In the genomic region with DNA sequence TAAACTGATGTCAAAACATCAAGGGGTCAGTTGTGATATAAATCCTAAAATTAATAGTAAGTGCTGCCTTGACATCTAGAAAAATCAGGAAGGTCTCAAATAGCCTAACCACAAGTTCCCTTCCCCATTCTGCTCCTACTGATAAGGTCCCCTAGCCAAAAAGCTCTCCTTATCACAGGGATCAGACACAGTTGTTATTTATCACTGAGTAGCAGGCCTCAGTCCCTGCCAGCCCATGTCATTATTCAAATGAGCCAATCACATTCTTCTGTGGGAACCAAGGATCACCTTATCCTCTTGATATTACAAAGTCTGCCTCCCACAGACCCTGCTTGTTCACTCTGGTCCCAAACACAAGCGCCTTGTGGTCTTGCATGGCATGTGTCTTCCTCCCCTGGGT, we compare ENCODE assay signal across 23 cellular contexts. TPM values are rescaled to one million over a fixed set of nuclear protein-coding genes. Genes with fewer than 3 reads are reported as not detected.
"Had no signal": no experiment of that assay in that cellular context is flagged by ENCODE, and none has a peak within 500 bp of the region (broad histone marks: within the 10 kb centered on the region; RNA-seq: fewer than 3 reads in every experiment).

No MANE protein-coding gene starts in this region.

- H3K27ac ChIP-seq: epithelial cell of prostate, sigmoid colon, testis, vagina had no signal

- H3K4me1 ChIP-seq: sigmoid colon, testis, vagina had no signal

- DNase-seq: activated gamma-delta T cell treated with Interleukin-2 at 50 U/mL for 16 hours; activated T-cell treated with anti-CD3 and anti-CD28 coated beads, Interleukin-2, amount 50 U/mL, for 1 hour; aorta; hippocampal formation; left ventricle myocardium superior; mammary epithelial cell; midbrain; natural killer cell; sigmoid colon; stimulated activated CD4-positive, alpha-beta T cell treated with anti-CD3 and anti-CD28 coated beads, Interleukin-15, amount 100 ng/mL, for 24 hours; stimulated activated naive CD4-positive, alpha-beta T cell; T1000; testis; trophoblast cell had no signal

- ATAC-seq: left ventricle myocardium superior, natural killer cell had no signal

- H3K36me3 ChIP-seq: sigmoid colon, vagina had no signal

- H3K9me3 ChIP-seq: testis had no signal

- H3K27me3 ChIP-seq: sigmoid colon, testis, vagina had no signal

- H3K4me3 ChIP-seq: sigmoid colon, smooth muscle cell, testis, vagina had no signal

RNA-seq across cellular contexts. Expression of a gene that starts 23.3 kb away (rescaled TPM):
- total RNA-seq: glomerular endothelial cell had no signal
- polyA plus RNA-seq: aorta, smooth muscle cell had no signal

RNA-seq across cellular contexts. Expression of a gene that starts 27.3 kb away (rescaled TPM):
- total RNA-seq: aorta, chondrocyte, fibroblast of villous mesenchyme, glomerular endothelial cell, left ventricle myocardium superior, mammary epithelial cell, natural killer cell, osteoblast, posterior vena cava, renal cortical epithelial cell, sigmoid colon, smooth muscle cell had no signal
- polyA plus RNA-seq: aorta, mammary epithelial cell, sigmoid colon, smooth muscle cell had no signal
